ENCODE assay signal across 8 cellular contexts in the genomic region with DNA sequence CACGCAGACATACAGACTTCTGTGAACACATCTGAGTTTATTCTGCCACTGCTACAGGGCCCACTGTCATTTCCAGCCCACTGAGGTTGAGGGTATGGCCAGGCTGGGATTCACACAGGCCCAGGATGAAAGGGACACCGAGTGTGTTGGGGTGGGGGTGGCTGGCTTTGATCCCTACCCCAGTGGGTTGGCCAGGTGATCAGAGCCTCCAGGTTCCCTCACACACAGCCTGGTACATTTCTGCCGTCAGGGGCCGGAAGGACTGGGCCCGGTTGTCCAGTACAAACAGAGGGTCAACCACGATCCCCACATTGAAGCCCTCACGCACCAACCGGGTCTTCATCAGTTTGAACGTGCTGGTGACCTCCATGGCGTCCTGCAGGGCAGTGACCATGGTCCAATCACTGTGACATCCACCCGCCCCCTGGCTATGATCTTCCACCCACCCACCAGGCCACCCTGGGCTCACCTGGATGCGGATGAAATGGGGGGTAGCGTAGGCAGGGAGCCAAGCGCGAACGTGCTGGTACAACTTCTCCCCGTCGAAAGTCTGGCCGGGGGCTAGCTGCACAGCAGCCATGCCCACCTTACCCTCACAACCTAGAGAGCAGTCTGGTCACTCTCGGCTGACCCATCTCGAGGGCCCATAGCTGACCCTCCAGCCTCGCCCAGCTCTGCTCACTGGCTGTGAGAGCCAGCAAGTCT. TPM values are rescaled to one million over a fixed set of nuclear protein-coding genes. Genes with fewer than 3 reads are reported as not detected.
DNase-seq lines count a peak whose midpoint lies in the region; ATAC-seq and TF ChIP-seq lines count a peak whose summit lies in the region.

No MANE protein-coding gene starts in this region.

- H3K9ac ChIP-seq in SU-DHL-6 (ENCODE audit: low read length) (peak overlapping the region; percentile 59), skeletal muscle satellite cell (ENCODE audit: low read depth, low read length) (peak overlapping the region; percentile 48)

- peak overlapping the region; percentile 86 for H2AFZ ChIP-seq in SU-DHL-6 (ENCODE audit: low read depth, low read length, severe bottlenecking)

- H3K9me2 ChIP-seq in SU-DHL-6 (replicated peaks; ENCODE audit: insufficient read depth, low read length) = no peaks in the 10 kb centered on the region

- TF ChIP-seq CTCF in SU-DHL-6 (IDR thresholded peaks at IDR 0.05; ENCODE audit: insufficient read depth, low read length, poor library complexity, severe bottlenecking) (no peak), cardiac muscle cell (IDR thresholded peaks at IDR 0.05; ENCODE audit: low read depth, low read length) (no peak)

- peaks cover 9% of the 10 kb centered on the region for H3K4me1 ChIP-seq in cardiac muscle cell (ENCODE audit: low read depth)
- H3K4me1 ChIP-seq in skeletal muscle satellite cell (ENCODE audit: control insufficient read depth, insufficient read depth, low read length) = peaks cover 5% of the 10 kb centered on the region

- H3K36me3 ChIP-seq in SU-DHL-6 (ENCODE audit: low read length) (no peaks in the 10 kb centered on the region), cardiac muscle cell (no peaks in the 10 kb centered on the region), skeletal muscle satellite cell (ENCODE audit: insufficient read depth, low read length) (no peaks in the 10 kb centered on the region)

- no peaks in the 10 kb centered on the region for H4K20me1 ChIP-seq in SU-DHL-6 (ENCODE audit: low read depth, low read length)

- H3K79me2 ChIP-seq in SU-DHL-6 (ENCODE audit: insufficient read depth, low read length) = no peaks in the 10 kb centered on the region

- H3K9me3 ChIP-seq in SU-DHL-6 (ENCODE audit: insufficient read depth, low read length) = no peaks in the 10 kb centered on the region
- H3K9me3 ChIP-seq in cardiac muscle cell (ENCODE audit: low read depth) = no peaks in the 10 kb centered on the region
- H3K9me3 ChIP-seq in skeletal muscle satellite cell (replicated peaks; ENCODE audit: low read length) = no peaks in the 10 kb centered on the region

- H3F3A ChIP-seq in SU-DHL-6 (ENCODE audit: insufficient read depth) = peaks cover 5% of the 10 kb centered on the region; the same call in 1 of the 2 replicates

- peak; percentile 3 for ATAC-seq in GM21515 (IDR thresholded peaks at IDR 0.05; ENCODE audit: unreplicated experiment)
- ATAC-seq in HG03521 (IDR thresholded peaks at IDR 0.05; ENCODE audit: unreplicated experiment) = no peak

- H3K27me3 ChIP-seq in SU-DHL-6 (ENCODE audit: low read length) = no peaks in the 10 kb centered on the region
- no peaks in the 10 kb centered on the region for H3K27me3 ChIP-seq in cardiac muscle cell
- no peaks in the 10 kb centered on the region for H3K27me3 ChIP-seq in skeletal muscle satellite cell (ENCODE audit: control insufficient read depth, insufficient read depth, low read length)

- peak overlapping the region; percentile 74 for H3K4me2 ChIP-seq in SU-DHL-6 (ENCODE audit: low read depth, low read length, poor library complexity, severe bottlenecking)
- peak overlapping the region; percentile 93 for H3K4me2 ChIP-seq in skeletal muscle satellite cell (ENCODE audit: low read length)

- peak overlapping the region; percentile 66 for H3K4me3 ChIP-seq in SU-DHL-6 (ENCODE audit: insufficient read depth, low read length, poor library complexity, severe bottlenecking)
- peak overlapping the region; percentile 36 for H3K4me3 ChIP-seq in cardiac muscle cell
- peak overlapping the region; percentile 85 for H3K4me3 ChIP-seq in skeletal muscle satellite cell (ENCODE audit: low read length)

- H3K27ac ChIP-seq in SU-DHL-6 (ENCODE audit: low read depth, low read length) (no peak overlapping the region), cardiac muscle cell (no peak overlapping the region)

- DNase-seq in cardiac muscle cell (ENCODE audit: low read depth in 1 of 2, low spot score in 1 of 2) (no peak), NCI-H510A (lab: John Stamatoyannopoulos, UW) (no peak), NCI-H1417 (lab: John Stamatoyannopoulos, UW) (no peak), COR-L47 (lab: John Stamatoyannopoulos, UW) (no peak)

RNA-seq across cellular contexts. Expression of a gene that starts 13.3 kb away (rescaled TPM):
- 17.7 and 23.9 TPM in 2 replicates for total RNA-seq in cardiac muscle cell
- 22.5 and 22.8 TPM in 2 replicates for polyA plus RNA-seq in cardiac muscle cell
- total RNA-seq in skeletal muscle satellite cell (2012; rRNA removed) = 3.0 and 5.9 TPM in 2 replicates

RNA-seq across cellular contexts. Expression of a gene that starts 21.1 kb away (rescaled TPM):
- total RNA-seq in cardiac muscle cell = 22.8 and 26.3 TPM in 2 replicates
- 29.4 and 34.6 TPM in 2 replicates for polyA plus RNA-seq in cardiac muscle cell
- 7.1 and 9.0 TPM in 2 replicates for total RNA-seq in skeletal muscle satellite cell (2012; rRNA removed)

RNA-seq across cellular contexts. Expression of a gene that starts 22.3 kb away (rescaled TPM):
- 29.0 and 41.1 TPM in 2 replicates for total RNA-seq in cardiac muscle cell
- polyA plus RNA-seq in cardiac muscle cell = 16.3 and 20.5 TPM in 2 replicates
- total RNA-seq in skeletal muscle satellite cell (2012; rRNA removed) = 7.0 and 7.4 TPM in 2 replicates

RNA-seq across cellular contexts. Expression of a gene that starts 31.6 kb away (rescaled TPM):
- 24.7 and 27.8 TPM in 2 replicates for total RNA-seq in cardiac muscle cell
- polyA plus RNA-seq in cardiac muscle cell = 15.7 and 18.8 TPM in 2 replicates
- total RNA-seq in skeletal muscle satellite cell (2012; rRNA removed) = 16.0 and 16.2 TPM in 2 replicates

RNA-seq across cellular contexts. Expression of a gene that starts 45.4 kb away (rescaled TPM):
- total RNA-seq in cardiac muscle cell = 563 and 650 TPM in 2 replicates
- 303 and 343 TPM in 2 replicates for polyA plus RNA-seq in cardiac muscle cell
- 252 and 323 TPM in 2 replicates for total RNA-seq in skeletal muscle satellite cell (2012; rRNA removed)
